Comparison of ENCODE assay signal across 29 cellular contexts in genomic region chr11:46892109-46892508, GRCh38.
"Had no signal": no experiment of that assay in that cellular context is flagged by ENCODE, and none has a peak within 500 bp of the region (broad histone marks: within the 10 kb centered on the region; RNA-seq: fewer than 3 reads in every experiment).

No MANE protein-coding gene starts in this region.

- H3K4me3 ChIP-seq: colonic mucosa, coronary artery, dorsolateral prefrontal cortex, esophagus muscularis mucosa, esophagus squamous epithelium, gastrocnemius medialis, gastroesophageal sphincter, heart left ventricle, heart right ventricle, hepatocyte had no signal

- H3K4me2 ChIP-seq: hepatocyte had no signal

- ATAC-seq: effector memory CD8-positive, alpha-beta T cell; esophagus mucosa; foreskin keratinocyte; gastrocnemius medialis; gastroesophageal sphincter; heart left ventricle; heart right ventricle had no signal

- H3K9me3 ChIP-seq: colonic mucosa, esophagus muscularis mucosa, esophagus squamous epithelium, gastrocnemius medialis, gastroesophageal sphincter, heart left ventricle, heart right ventricle had no signal

- H3K4me1 ChIP-seq: colonic mucosa, foreskin keratinocyte had no signal

- H3K27ac ChIP-seq: colonic mucosa, coronary artery, dorsolateral prefrontal cortex, epithelial cell of prostate, esophagus muscularis mucosa, esophagus squamous epithelium, foreskin keratinocyte, gastrocnemius medialis, gastroesophageal sphincter, heart left ventricle, heart right ventricle, hepatocyte had no signal

- H3K36me3 ChIP-seq: colonic mucosa had no signal

- H3K79me2 ChIP-seq: hepatocyte had no signal

- H3K27me3 ChIP-seq: colonic mucosa, dorsolateral prefrontal cortex, esophagus muscularis mucosa, esophagus squamous epithelium, foreskin keratinocyte, gastrocnemius medialis, gastroesophageal sphincter, heart right ventricle, hepatocyte had no signal

- DNase-seq: colonic mucosa; cortex of kidney; dermis blood vessel endothelial cell; dorsolateral prefrontal cortex; effector CD4-positive, alpha-beta T cell; effector CD8-positive, alpha-beta T cell; effector memory CD4-positive, alpha-beta T cell; effector memory CD8-positive, alpha-beta T cell; endodermal cell; erythroblast; esophagus squamous epithelium; foreskin fibroblast; foreskin keratinocyte; foreskin melanocyte; gastrocnemius medialis; glutamatergic neuron; head of caudate nucleus; heart left ventricle; heart right ventricle had no signal

- FAIRE-seq: colon, endometrium, endothelial cell of umbilical vein, frontal cortex had no signal

- H2AFZ ChIP-seq: hepatocyte had no signal
